1 cellular context compared by ENCODE assay signal in the genomic region with DNA sequence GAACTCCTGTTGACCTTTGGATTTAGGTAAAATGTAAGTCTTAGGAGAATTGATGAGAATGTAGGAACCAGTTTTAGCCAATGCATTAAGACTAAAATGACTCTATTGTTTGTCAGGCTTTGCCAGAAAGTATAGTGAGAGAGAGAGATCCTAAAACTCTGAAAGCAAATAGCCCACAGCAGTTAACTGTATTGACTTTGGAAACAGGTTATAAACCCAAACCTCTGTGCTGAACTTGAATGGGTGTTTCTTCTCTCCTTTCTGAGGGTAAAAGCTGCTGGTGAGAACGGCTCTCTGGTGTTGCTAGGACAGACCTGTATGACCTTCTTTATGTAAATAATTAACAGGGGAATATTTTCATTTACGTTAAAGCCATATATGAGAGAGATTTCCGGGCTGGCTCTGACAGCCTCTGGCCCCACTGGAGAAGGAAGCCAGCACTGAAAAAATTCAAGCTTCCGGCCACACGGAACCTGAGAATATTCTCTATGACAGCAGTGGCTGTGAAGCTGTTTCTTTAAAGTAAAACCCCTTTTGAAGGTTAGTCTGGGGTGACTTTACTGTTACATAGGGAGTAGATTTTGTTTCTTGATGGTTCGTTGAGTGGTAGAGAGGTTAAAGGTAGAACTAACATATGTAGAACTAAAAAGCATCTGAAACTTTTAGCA.
TF ChIP-seq lines count a peak whose summit lies in the region.

No MANE protein-coding gene starts in this region.

TF ChIP-seq in GM12878, 131 proteins besides CTCF, POLR2A, EP300 and RAD21 (continued from another document):
- peak in 1 of 2 experiments; percentile 48; a peak in 1 of 4 replicates for TF ChIP-seq ETV6 (conservative IDR thresholded peaks at IDR 0.05 in 1 of 2, IDR thresholded peaks at IDR 0.05 in 1 of 2; ENCODE audit: borderline replicate concordance in 1 of 2, low read depth in 1 of 2)
- no peak for TF ChIP-seq JUNB (IDR thresholded peaks at IDR 0.05)
- TF ChIP-seq NBN (IDR thresholded peaks at IDR 0.05) = 0 out of 2 replicates have a peak, but pooled peaks have one; percentile 24
- TF ChIP-seq, protein P1, sequence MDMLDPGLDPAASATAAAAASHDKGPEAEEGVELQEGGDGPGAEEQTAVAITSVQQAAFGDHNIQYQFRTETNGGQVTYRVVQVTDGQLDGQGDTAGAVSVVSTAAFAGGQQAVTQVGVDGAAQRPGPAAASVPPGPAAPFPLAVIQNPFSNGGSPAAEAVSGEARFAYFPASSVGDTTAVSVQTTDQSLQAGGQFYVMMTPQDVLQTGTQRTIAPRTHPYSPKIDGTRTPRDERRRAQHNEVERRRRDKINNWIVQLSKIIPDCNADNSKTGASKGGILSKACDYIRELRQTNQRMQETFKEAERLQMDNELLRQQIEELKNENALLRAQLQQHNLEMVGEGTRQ (IDR thresholded peaks at IDR 0.05; ENCODE audit: borderline replicate concordance, low read depth, low read length) = no peak
- TF ChIP-seq, protein P2, sequence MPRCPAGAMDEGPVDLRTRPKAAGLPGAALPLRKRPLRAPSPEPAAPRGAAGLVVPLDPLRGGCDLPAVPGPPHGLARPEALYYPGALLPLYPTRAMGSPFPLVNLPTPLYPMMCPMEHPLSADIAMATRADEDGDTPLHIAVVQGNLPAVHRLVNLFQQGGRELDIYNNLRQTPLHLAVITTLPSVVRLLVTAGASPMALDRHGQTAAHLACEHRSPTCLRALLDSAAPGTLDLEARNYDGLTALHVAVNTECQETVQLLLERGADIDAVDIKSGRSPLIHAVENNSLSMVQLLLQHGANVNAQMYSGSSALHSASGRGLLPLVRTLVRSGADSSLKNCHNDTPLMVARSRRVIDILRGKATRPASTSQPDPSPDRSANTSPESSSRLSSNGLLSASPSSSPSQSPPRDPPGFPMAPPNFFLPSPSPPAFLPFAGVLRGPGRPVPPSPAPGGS (IDR thresholded peaks at IDR 0.05; ENCODE audit: borderline replicate concordance, insufficient read depth, low read depth, low read length, poor library complexity, severe bottlenecking) = no peak
- no peak for TF ChIP-seq CHD1 (IDR thresholded peaks at IDR 0.05; ENCODE audit: low read depth, low read length)
- TF ChIP-seq HDAC6 (IDR thresholded peaks at IDR 0.05; ENCODE audit: unreplicated experiment) = no peak
- TF ChIP-seq SIN3A (IDR thresholded peaks at IDR 0.05; ENCODE audit: low read depth, low read length) = no peak
- no peak for TF ChIP-seq ASH2L (IDR thresholded peaks at IDR 0.05; ENCODE audit: borderline replicate concordance, low read depth)
- TF ChIP-seq, protein P3, sequence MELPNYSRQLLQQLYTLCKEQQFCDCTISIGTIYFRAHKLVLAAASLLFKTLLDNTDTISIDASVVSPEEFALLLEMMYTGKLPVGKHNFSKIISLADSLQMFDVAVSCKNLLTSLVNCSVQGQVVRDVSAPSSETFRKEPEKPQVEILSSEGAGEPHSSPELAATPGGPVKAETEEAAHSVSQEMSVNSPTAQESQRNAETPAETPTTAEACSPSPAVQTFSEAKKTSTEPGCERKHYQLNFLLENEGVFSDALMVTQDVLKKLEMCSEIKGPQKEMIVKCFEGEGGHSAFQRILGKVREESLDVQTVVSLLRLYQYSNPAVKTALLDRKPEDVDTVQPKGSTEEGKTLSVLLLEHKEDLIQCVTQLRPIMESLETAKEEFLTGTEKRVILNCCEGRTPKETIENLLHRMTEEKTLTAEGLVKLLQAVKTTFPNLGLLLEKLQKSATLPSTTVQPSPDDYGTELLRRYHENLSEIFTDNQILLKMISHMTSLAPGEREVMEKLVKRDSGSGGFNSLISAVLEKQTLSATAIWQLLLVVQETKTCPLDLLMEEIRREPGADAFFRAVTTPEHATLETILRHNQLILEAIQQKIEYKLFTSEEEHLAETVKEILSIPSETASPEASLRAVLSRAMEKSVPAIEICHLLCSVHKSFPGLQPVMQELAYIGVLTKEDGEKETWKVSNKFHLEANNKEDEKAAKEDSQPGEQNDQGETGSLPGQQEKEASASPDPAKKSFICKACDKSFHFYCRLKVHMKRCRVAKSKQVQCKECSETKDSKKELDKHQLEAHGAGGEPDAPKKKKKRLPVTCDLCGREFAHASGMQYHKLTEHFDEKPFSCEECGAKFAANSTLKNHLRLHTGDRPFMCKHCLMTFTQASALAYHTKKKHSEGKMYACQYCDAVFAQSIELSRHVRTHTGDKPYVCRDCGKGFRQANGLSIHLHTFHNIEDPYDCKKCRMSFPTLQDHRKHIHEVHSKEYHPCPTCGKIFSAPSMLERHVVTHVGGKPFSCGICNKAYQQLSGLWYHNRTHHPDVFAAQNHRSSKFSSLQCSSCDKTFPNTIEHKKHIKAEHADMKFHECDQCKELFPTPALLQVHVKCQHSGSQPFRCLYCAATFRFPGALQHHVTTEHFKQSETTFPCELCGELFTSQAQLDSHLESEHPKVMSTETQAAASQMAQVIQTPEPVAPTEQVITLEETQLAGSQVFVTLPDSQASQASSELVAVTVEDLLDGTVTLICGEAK (IDR thresholded peaks at IDR 0.05; ENCODE audit: borderline replicate concordance) = no peak
- TF ChIP-seq MYC (IDR thresholded peaks at IDR 0.05; ENCODE audit: insufficient read depth, insufficient read length, insufficient replicate concordance, low read length, severe bottlenecking) = no peak
- TF ChIP-seq, protein P4, sequence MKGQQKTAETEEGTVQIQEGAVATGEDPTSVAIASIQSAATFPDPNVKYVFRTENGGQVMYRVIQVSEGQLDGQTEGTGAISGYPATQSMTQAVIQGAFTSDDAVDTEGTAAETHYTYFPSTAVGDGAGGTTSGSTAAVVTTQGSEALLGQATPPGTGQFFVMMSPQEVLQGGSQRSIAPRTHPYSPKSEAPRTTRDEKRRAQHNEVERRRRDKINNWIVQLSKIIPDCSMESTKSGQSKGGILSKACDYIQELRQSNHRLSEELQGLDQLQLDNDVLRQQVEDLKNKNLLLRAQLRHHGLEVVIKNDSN (IDR thresholded peaks at IDR 0.05; ENCODE audit: borderline replicate concordance, extremely low read length, insufficient read depth, low read depth, low read length) = no peak
- TF ChIP-seq HDGF (IDR thresholded peaks at IDR 0.05) = no peak
- TF ChIP-seq TCF7 (IDR thresholded peaks at IDR 0.05; ENCODE audit: borderline replicate concordance) = no peak
- no peak for TF ChIP-seq SUPT20H (IDR thresholded peaks at IDR 0.05; ENCODE audit: borderline replicate concordance, control insufficient read depth, low read depth, low read length)
- no peak for TF ChIP-seq CBX5 (IDR thresholded peaks at IDR 0.05; ENCODE audit: low read depth)
